ENCODE assay signal across 24 cellular contexts in genomic region chr7:134435161-134435920, GRCh38. TPM values are rescaled to one million over a fixed set of nuclear protein-coding genes. Genes with fewer than 3 reads are reported as not detected.
DNase-seq lines count a peak whose midpoint lies in the region; ATAC-seq and TF ChIP-seq lines count a peak whose summit lies in the region.
"Had no signal": no experiment of that assay in that cellular context is flagged by ENCODE, and none has a peak within 500 bp of the region (broad histone marks: within the 10 kb centered on the region; RNA-seq: fewer than 3 reads in every experiment).

No MANE protein-coding gene starts in this region.

- peaks cover 11 to 18% (median 17%) of the 10 kb centered on the region in 3 donors for H3K4me1 Mint-ChIP-seq in CD8-positive, alpha-beta memory T cell
- H3K4me1 Mint-ChIP-seq: WTC11 had no signal

- H3K27me3 ChIP-seq in WERI-Rb-1 (ENCODE audit: insufficient read depth, low read depth, severe bottlenecking), result no peaks in the 10 kb centered on the region
- H3K27me3 ChIP-seq in dorsolateral prefrontal cortex, result no peaks in the 10 kb centered on the region
- H3K27me3 ChIP-seq in CD8-positive, alpha-beta memory T cell (ENCODE audit: insufficient read depth, low read length, poor library complexity, severe bottlenecking), result no peaks in the 10 kb centered on the region
- H3K27me3 ChIP-seq: heart left ventricle, pancreas, sigmoid colon, vagina had no signal

- CTCF ChIA-PET in CD8-positive, alpha-beta memory T cell (lab: Charles Lee), result no interaction called here

- intact Hi-C loops in dorsolateral prefrontal cortex (cut with DNase I), result loop anchor here (2.0 to 10.0 kb wide), 2 partner anchors 77 to 519 kb away; no protein-coding TSS in a partner anchor

- H3K36me3 ChIP-seq in WERI-Rb-1, result peaks cover 4% of the 10 kb centered on the region
- H3K36me3 ChIP-seq in CD8-positive, alpha-beta memory T cell (ENCODE audit: insufficient read depth, low read length), result no peaks in the 10 kb centered on the region
- H3K36me3 ChIP-seq: pancreas had no signal

- H3K27ac ChIP-seq in WERI-Rb-1 (peak overlapping the region; percentile 81), dorsolateral prefrontal cortex (no peak overlapping the region)
- H3K27ac ChIP-seq in CD8-positive, alpha-beta memory T cell (ENCODE audit: low read depth, low read length), result no peak overlapping the region
- H3K27ac ChIP-seq: heart left ventricle, pancreas, sigmoid colon, vagina had no signal

- peaks cover 0 to 2% of the 10 kb centered on the region in 2 donors for H3K27me3 Mint-ChIP-seq in CD8-positive, alpha-beta memory T cell
- H3K27me3 Mint-ChIP-seq: activated CD8-positive, alpha-beta T cell treated with anti-CD3 and anti-CD28 coated beads for 36 hours; activated naive CD4-positive, alpha-beta T cell treated with anti-CD3 and anti-CD28 coated beads, Interleukin-2, amount 50 U/mL, for 24 hours; naive B cell had no signal

- H3K9me3 ChIP-seq in WERI-Rb-1 (ENCODE audit: severe bottlenecking), result peaks cover 6% of the 10 kb centered on the region
- H3K9me3 ChIP-seq in CD8-positive, alpha-beta memory T cell (ENCODE audit: low read length), result peaks cover 4% of the 10 kb centered on the region
- H3K9me3 ChIP-seq: pancreas, sigmoid colon, vagina had no signal

- POLR2A ChIA-PET in CD8-positive, alpha-beta memory T cell (lab: Charles Lee), result no interaction called here

- peak; percentile 83 for DNase-seq in HCEC 1CT
- DNase-seq in WERI-Rb-1, result no peak
- peak; percentile 43 for DNase-seq in fibroblast of pulmonary artery (ENCODE audit: low read depth)
- DNase-seq in dorsolateral prefrontal cortex, result no peak
- DNase-seq in CD8-positive, alpha-beta memory T cell, result no peak
- DNase-seq in NCI-H2171 treated with DMSO at 0.1 percent for 48 hours (lab: John Stamatoyannopoulos, UW), result no peak
- DNase-seq: activated CD8-positive, alpha-beta T cell treated with anti-CD3 and anti-CD28 coated beads for 36 hours; activated T-cell treated with anti-CD3 and anti-CD28 coated beads, Interleukin-2, amount 50 U/mL, for 4 hours; dermis blood vessel endothelial cell; GDM1; heart left ventricle; MM.1S; naive B cell; NCI-H1694 treated with DMSO at 0.1 percent for 48 hours; NCI-H446; pancreas; SHP77; sigmoid colon; stimulated activated CD4-positive, alpha-beta T cell treated with anti-CD3 and anti-CD28 coated beads, Interleukin-2, amount 100 ng/mL, for 48 hours had no signal

- H3K27ac Mint-ChIP-seq in CD8-positive, alpha-beta memory T cell, result peak overlapping the region in 1 of 8 donors; percentile 62
- H3K27ac Mint-ChIP-seq: activated CD8-positive, alpha-beta T cell treated with anti-CD3 and anti-CD28 coated beads for 36 hours; activated naive CD4-positive, alpha-beta T cell treated with anti-CD3 and anti-CD28 coated beads, Interleukin-2, amount 50 U/mL, for 24 hours; naive B cell; T-helper 1 cell treated with Interleukin-12 subunit alpha and Interleukin-12 subunit beta and Interleukin-4 antibody, amounts not matched to agents 30 μg/mL and 1 μg/mL, for 36 hours; WTC11 had no signal

- peaks cover 11 to 19% (median 12%) of the 10 kb centered on the region in 3 donors for H3K36me3 Mint-ChIP-seq in CD8-positive, alpha-beta memory T cell

- H3K4me3 Mint-ChIP-seq in CD8-positive, alpha-beta memory T cell, result no peak overlapping the region
- H3K4me3 Mint-ChIP-seq: activated CD8-positive, alpha-beta T cell treated with anti-CD3 and anti-CD28 coated beads for 36 hours; activated naive CD4-positive, alpha-beta T cell treated with anti-CD3 and anti-CD28 coated beads, Interleukin-2, amount 50 U/mL, for 24 hours; activated T-cell treated with anti-CD3 and anti-CD28 coated beads, Interleukin-2, amount 50 U/mL, for 4 hours; T-helper 1 cell treated with Interleukin-12 subunit alpha and Interleukin-12 subunit beta and Interleukin-4 antibody, amounts not matched to agents 30 μg/mL and 1 μg/mL, for 36 hours; WTC11 had no signal

- no peak for TF ChIP-seq CTCF in WERI-Rb-1 (IDR thresholded peaks at IDR 0.05; ENCODE audit: low read depth, low read length)
- TF ChIP-seq CTCF in fibroblast of pulmonary artery (IDR thresholded peaks at IDR 0.05; ENCODE audit: low read length, missing control alignments), result no peak
- no peak for TF ChIP-seq CTCF in dorsolateral prefrontal cortex (IDR thresholded peaks at IDR 0.05 in 54 of 56, conservative IDR thresholded peaks at IDR 0.05 in 2 of 56; ENCODE audit: low read depth in 1 of 56, partially characterized antibody in 56 of 56)

- ATAC-seq in GM18498 (IDR thresholded peaks at IDR 0.05; ENCODE audit: unreplicated experiment), result no peak
- ATAC-seq: activated CD8-positive, alpha-beta T cell treated with anti-CD3 and anti-CD28 coated beads for 36 hours; activated T-cell treated with anti-CD3 and anti-CD28 coated beads, Interleukin-2, amount 50 U/mL, for 4 hours; heart left ventricle; pancreas; WTC11 had no signal

- H3K4me3 ChIP-seq in WERI-Rb-1 (ENCODE audit: low read depth, low read length), result no peak overlapping the region
- no peak overlapping the region for H3K4me3 ChIP-seq in fibroblast of pulmonary artery (replicated peaks; ENCODE audit: low read depth, low read length)
- no peak overlapping the region for H3K4me3 ChIP-seq in dorsolateral prefrontal cortex
- no peak overlapping the region for H3K4me3 ChIP-seq in CD8-positive, alpha-beta memory T cell (ENCODE audit: low read length)
- H3K4me3 ChIP-seq: heart left ventricle, pancreas, sigmoid colon, vagina had no signal

- H3K4me1 ChIP-seq in CD8-positive, alpha-beta memory T cell (ENCODE audit: insufficient read depth, low read length), result peaks cover 5% of the 10 kb centered on the region
- H3K4me1 ChIP-seq: pancreas had no signal

- H3K9me3 Mint-ChIP-seq in CD8-positive, alpha-beta memory T cell, result peaks cover 0 to 7% (median 0%) of the 10 kb centered on the region in 5 donors
- H3K9me3 Mint-ChIP-seq: activated naive CD4-positive, alpha-beta T cell treated with anti-CD3 and anti-CD28 coated beads, Interleukin-2, amount 50 U/mL, for 24 hours had no signal

RNA-seq across cellular contexts. Expression of gene AKR1B1, which starts 23.6 kb away (rescaled TPM):
- 100 to 1,000 TPM in 73 of 120 experiments, 10 to 100 TPM in 47; 77.9 to 140 (median 103) TPM for total RNA-seq in dorsolateral prefrontal cortex
- total RNA-seq in CD8-positive, alpha-beta memory T cell, result 100 to 1,000 TPM; 117 to 120 TPM
- 170 TPM for polyA plus RNA-seq in CD8-positive, alpha-beta memory T cell

Comparison
In these comparisons a context has a peak if more than half of its experiments do, and no peak if none do; other contexts are left out.
1. DNase-seq: peak in HCEC 1CT (single experiment) and fibroblast of pulmonary artery (single experiment); none in WERI-Rb-1 (single experiment), dorsolateral prefrontal cortex (0 of 10), CD8-positive, alpha-beta memory T cell (0 of 5) and NCI-H2171 treated with DMSO at 0.1 percent for 48 hours (single experiment).